Comparison of ENCODE assay signal across 16 cellular contexts in the genomic region with DNA sequence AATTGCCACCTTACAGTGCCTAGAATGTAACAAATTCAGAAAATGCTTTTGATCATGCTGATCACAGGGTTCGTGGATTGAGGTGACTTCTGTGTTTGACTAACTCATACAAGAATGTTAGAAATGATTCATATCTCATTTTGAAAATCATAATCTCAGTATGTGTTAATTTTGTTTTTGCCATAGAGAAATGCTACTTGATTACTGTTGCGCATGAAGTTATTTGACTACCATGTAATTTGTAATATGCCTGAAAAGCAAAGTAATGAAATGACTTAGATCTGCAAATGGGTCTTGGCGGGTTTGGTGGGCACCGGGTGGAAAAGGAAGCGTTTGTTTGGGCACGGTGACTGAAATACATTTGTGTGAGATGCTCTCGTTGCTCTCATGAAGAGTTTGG.
DNase-seq lines count a peak whose midpoint lies in the region; ATAC-seq and TF ChIP-seq lines count a peak whose summit lies in the region.
"Had no signal": no experiment of that assay in that cellular context is flagged by ENCODE, and none has a peak within 500 bp of the region (broad histone marks: within the 10 kb centered on the region; RNA-seq: fewer than 3 reads in every experiment).

No MANE protein-coding gene starts in this region.

- POLR2A ChIA-PET in GM10248 (lab: Yijun Ruan, JAX): no interaction called here

- peak overlapping the region; percentile 59 for H3K4me3 Mint-ChIP-seq in activated CD8-positive, alpha-beta memory T cell treated with anti-CD3 and anti-CD28 coated beads, Interleukin-2, amount 10 ng/mL, durations not matched to agents 7 days and 5 days
- peak overlapping the region; percentile 55 for H3K4me3 Mint-ChIP-seq in activated T-helper 2 cell treated with anti-CD3 and anti-CD28 coated beads, Interferon-gamma antibody, Interleukin-2, Interleukin-4, amounts not matched to agents 10 μg/mL and 5 μg/mL and 100 μg/mL, durations not matched to agents 14 hours and 24 hours and 36 hours (ENCODE audit: low read depth)
- H3K4me3 Mint-ChIP-seq: activated naive CD8-positive, alpha-beta T cell treated with anti-CD3 and anti-CD28 coated beads, Interleukin-2, amount 10 ng/mL, durations not matched to agents 7 days and 5 days had no signal

- no peaks in the 10 kb centered on the region for H3K9me3 Mint-ChIP-seq in activated CD8-positive, alpha-beta memory T cell treated with anti-CD3 and anti-CD28 coated beads, Interleukin-2, amount 10 ng/mL, durations not matched to agents 7 days and 5 days (ENCODE audit: low read depth)
- no peaks in the 10 kb centered on the region for H3K9me3 Mint-ChIP-seq in activated T-helper 2 cell treated with anti-CD3 and anti-CD28 coated beads, Interferon-gamma antibody, Interleukin-2, Interleukin-4, amounts not matched to agents 10 μg/mL and 5 μg/mL and 100 μg/mL, durations not matched to agents 14 hours and 24 hours and 36 hours

- peaks cover 62% of the 10 kb centered on the region for H3K4me1 Mint-ChIP-seq in activated CD8-positive, alpha-beta memory T cell treated with anti-CD3 and anti-CD28 coated beads, Interleukin-2, amount 10 ng/mL, durations not matched to agents 7 days and 5 days
- H3K4me1 Mint-ChIP-seq in activated T-helper 2 cell treated with anti-CD3 and anti-CD28 coated beads, Interferon-gamma antibody, Interleukin-2, Interleukin-4, amounts not matched to agents 10 μg/mL and 5 μg/mL and 100 μg/mL, durations not matched to agents 14 hours and 24 hours and 36 hours (ENCODE audit: low read depth): peaks cover 71% of the 10 kb centered on the region

- DNase-seq in activated CD8-positive, alpha-beta memory T cell treated with anti-CD3 and anti-CD28 coated beads, Interleukin-2, amount 10 ng/mL, durations not matched to agents 7 days and 5 days: peak; percentile 72
- DNase-seq in activated CD8-positive, alpha-beta memory T cell treated with anti-CD3 and anti-CD28 coated beads, Interleukin-2, amount 50 U/mL, for 48 hours: no peak
- peak; percentile 28 for DNase-seq in activated T-helper 2 cell treated with anti-CD3 and anti-CD28 coated beads, Interferon-gamma antibody, Interleukin-2, Interleukin-4, amounts not matched to agents 10 μg/mL and 5 μg/mL and 100 μg/mL, durations not matched to agents 14 hours and 24 hours and 36 hours (ENCODE audit: low spot score)
- peak; percentile 51 for DNase-seq in stimulated activated CD4-positive, alpha-beta T cell treated with anti-CD3 and anti-CD28 coated beads, Interleukin-4, amount 100 ng/mL, for 24 hours
- DNase-seq in GM10248 (ENCODE audit: extremely low spot score): no peak
- DNase-seq: activated naive CD8-positive, alpha-beta T cell treated with anti-CD3 and anti-CD28 coated beads, Interleukin-2, amount 10 ng/mL, durations not matched to agents 7 days and 5 days; DMS53; gastrocnemius medialis; GOT3; NCI-H1092 treated with DMSO at 0.1 percent for 48 hours; occipital lobe; PC-3; T-helper 9 cell had no signal

- H3K27me3 Mint-ChIP-seq in activated CD8-positive, alpha-beta memory T cell treated with anti-CD3 and anti-CD28 coated beads, Interleukin-2, amount 10 ng/mL, durations not matched to agents 7 days and 5 days: no peaks in the 10 kb centered on the region
- no peaks in the 10 kb centered on the region for H3K27me3 Mint-ChIP-seq in activated T-helper 2 cell treated with anti-CD3 and anti-CD28 coated beads, Interferon-gamma antibody, Interleukin-2, Interleukin-4, amounts not matched to agents 10 μg/mL and 5 μg/mL and 100 μg/mL, durations not matched to agents 14 hours and 24 hours and 36 hours (ENCODE audit: low read depth)
- H3K27me3 Mint-ChIP-seq: activated naive CD8-positive, alpha-beta T cell treated with anti-CD3 and anti-CD28 coated beads, Interleukin-2, amount 10 ng/mL, durations not matched to agents 7 days and 5 days had no signal

- ATAC-seq in activated CD8-positive, alpha-beta memory T cell treated with anti-CD3 and anti-CD28 coated beads, Interleukin-2, amount 10 ng/mL, durations not matched to agents 7 days and 5 days: peak; percentile 81
- ATAC-seq in GM18868 (IDR thresholded peaks at IDR 0.05; ENCODE audit: unreplicated experiment) (peak; percentile 66), HG02763 (IDR thresholded peaks at IDR 0.05; ENCODE audit: unreplicated experiment) (no peak), HG02852 (IDR thresholded peaks at IDR 0.05; ENCODE audit: unreplicated experiment) (no peak)
- ATAC-seq: gastrocnemius medialis, PC-3 had no signal

- intact Hi-C loops in activated T-helper 2 cell treated with anti-CD3 and anti-CD28 coated beads, Interferon-gamma antibody, Interleukin-2, Interleukin-4, amounts not matched to agents 10 μg/mL and 5 μg/mL and 100 μg/mL, durations not matched to agents 14 hours and 24 hours and 36 hours (cut with micrococcal nuclease): loop anchor here (1.0 to 2.0 kb wide), 8 partner anchors 17 to 217 kb away; no protein-coding TSS in a partner anchor

- H3K27ac Mint-ChIP-seq in activated CD8-positive, alpha-beta memory T cell treated with anti-CD3 and anti-CD28 coated beads, Interleukin-2, amount 10 ng/mL, durations not matched to agents 7 days and 5 days: peak overlapping the region; percentile 84
- peak overlapping the region; percentile 78 for H3K27ac Mint-ChIP-seq in activated T-helper 2 cell treated with anti-CD3 and anti-CD28 coated beads, Interferon-gamma antibody, Interleukin-2, Interleukin-4, amounts not matched to agents 10 μg/mL and 5 μg/mL and 100 μg/mL, durations not matched to agents 14 hours and 24 hours and 36 hours
- H3K27ac Mint-ChIP-seq: activated naive CD8-positive, alpha-beta T cell treated with anti-CD3 and anti-CD28 coated beads, Interleukin-2, amount 10 ng/mL, durations not matched to agents 7 days and 5 days had no signal

- CTCF ChIA-PET in activated CD8-positive, alpha-beta memory T cell treated with anti-CD3 and anti-CD28 coated beads, Interleukin-2, amount 10 ng/mL, durations not matched to agents 7 days and 5 days (lab: Charles Lee): interaction anchor here (1.6 to 2.2 kb wide), 2 partner anchors 16 to 94 kb away, joined by 6 to 9 read pairs; no protein-coding TSS in a partner anchor
- CTCF ChIA-PET in GM10248 (lab: Yijun Ruan, JAX): interaction anchor here (1.2 to 2.8 kb wide), 4 partner anchors 9 to 94 kb away, joined by 4 to 10 read pairs (median 8); no protein-coding TSS in a partner anchor

- TF ChIP-seq CTCF in GM10248 (IDR thresholded peaks at IDR 0.05; ENCODE audit: control extremely low read depth, extremely low read depth, low read depth, missing control alignments): no peak

- H3K36me3 Mint-ChIP-seq in activated CD8-positive, alpha-beta memory T cell treated with anti-CD3 and anti-CD28 coated beads, Interleukin-2, amount 10 ng/mL, durations not matched to agents 7 days and 5 days: peaks cover 87% of the 10 kb centered on the region
- H3K36me3 Mint-ChIP-seq in activated T-helper 2 cell treated with anti-CD3 and anti-CD28 coated beads, Interferon-gamma antibody, Interleukin-2, Interleukin-4, amounts not matched to agents 10 μg/mL and 5 μg/mL and 100 μg/mL, durations not matched to agents 14 hours and 24 hours and 36 hours (ENCODE audit: low read depth): peaks cover 85% of the 10 kb centered on the region

Comparison
In these comparisons a context has a peak if more than half of its experiments do, and no peak if none do; other contexts are left out.
1. DNase-seq: peak in activated CD8-positive, alpha-beta memory T cell treated with anti-CD3 and anti-CD28 coated beads, Interleukin-2, amount 10 ng/mL, durations not matched to agents 7 days and 5 days (single experiment), activated T-helper 2 cell treated with anti-CD3 and anti-CD28 coated beads, Interferon-gamma antibody, Interleukin-2, Interleukin-4, amounts not matched to agents 10 μg/mL and 5 μg/mL and 100 μg/mL, durations not matched to agents 14 hours and 24 hours and 36 hours (single experiment) and stimulated activated CD4-positive, alpha-beta T cell treated with anti-CD3 and anti-CD28 coated beads, Interleukin-4, amount 100 ng/mL, for 24 hours (single experiment); none in activated CD8-positive, alpha-beta memory T cell treated with anti-CD3 and anti-CD28 coated beads, Interleukin-2, amount 50 U/mL, for 48 hours (single experiment) and GM10248 (single experiment).
2. ATAC-seq: peak in activated CD8-positive, alpha-beta memory T cell treated with anti-CD3 and anti-CD28 coated beads, Interleukin-2, amount 10 ng/mL, durations not matched to agents 7 days and 5 days (single experiment) and GM18868 (single experiment); none in HG02763 (single experiment) and HG02852 (single experiment).